Comparison of ENCODE assay signal across 1 cellular context in the genomic region with DNA sequence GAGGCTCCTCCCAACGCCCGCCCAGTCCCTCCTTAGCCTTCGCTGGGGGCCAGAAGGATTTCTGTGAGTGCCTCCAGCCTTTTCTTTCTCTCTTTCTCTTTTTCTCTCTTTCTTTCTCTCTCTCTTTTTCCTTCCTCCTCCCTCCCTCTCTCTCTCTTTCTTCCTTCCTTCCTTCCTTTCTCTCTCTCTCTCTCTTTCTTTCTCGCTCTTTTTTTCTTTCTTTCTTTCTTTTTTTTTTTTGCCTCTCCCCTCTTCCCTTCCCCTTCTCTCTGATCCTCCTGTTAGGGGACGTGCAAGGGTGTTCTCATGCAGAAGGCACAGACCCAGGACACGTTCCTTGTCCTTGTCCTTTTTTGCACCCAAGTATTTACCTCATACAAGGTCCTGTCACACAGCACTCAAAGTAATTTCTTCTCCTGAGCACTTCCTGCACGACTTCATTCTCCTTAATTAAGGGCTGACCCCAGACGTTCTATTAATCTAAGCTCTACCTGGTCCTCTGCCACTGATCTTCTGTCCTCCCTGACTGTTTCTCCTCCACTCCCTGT.
TF ChIP-seq lines count a peak whose summit lies in the region.

No MANE protein-coding gene starts in this region.

TF ChIP-seq in HEK293, 187 proteins besides CTCF, POLR2A, EP300 and RAD21 (continued from another document):
- TF ChIP-seq, protein P1, sequence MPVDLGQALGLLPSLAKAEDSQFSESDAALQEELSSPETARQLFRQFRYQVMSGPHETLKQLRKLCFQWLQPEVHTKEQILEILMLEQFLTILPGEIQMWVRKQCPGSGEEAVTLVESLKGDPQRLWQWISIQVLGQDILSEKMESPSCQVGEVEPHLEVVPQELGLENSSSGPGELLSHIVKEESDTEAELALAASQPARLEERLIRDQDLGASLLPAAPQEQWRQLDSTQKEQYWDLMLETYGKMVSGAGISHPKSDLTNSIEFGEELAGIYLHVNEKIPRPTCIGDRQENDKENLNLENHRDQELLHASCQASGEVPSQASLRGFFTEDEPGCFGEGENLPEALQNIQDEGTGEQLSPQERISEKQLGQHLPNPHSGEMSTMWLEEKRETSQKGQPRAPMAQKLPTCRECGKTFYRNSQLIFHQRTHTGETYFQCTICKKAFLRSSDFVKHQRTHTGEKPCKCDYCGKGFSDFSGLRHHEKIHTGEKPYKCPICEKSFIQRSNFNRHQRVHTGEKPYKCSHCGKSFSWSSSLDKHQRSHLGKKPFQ (tag by site-specific recombination; IDR thresholded peaks at IDR 0.05): no peak
- TF ChIP-seq IKZF3 (tag by site-specific recombination; IDR thresholded peaks at IDR 0.05): no peak
- TF ChIP-seq EGR2 (tag by site-specific recombination; IDR thresholded peaks at IDR 0.05; ENCODE audit: low read depth): no peak
TF ChIP-seq in HEK293: peak in this region for 44.
